Comparison of ENCODE assay signal across 19 cellular contexts in the genomic region with DNA sequence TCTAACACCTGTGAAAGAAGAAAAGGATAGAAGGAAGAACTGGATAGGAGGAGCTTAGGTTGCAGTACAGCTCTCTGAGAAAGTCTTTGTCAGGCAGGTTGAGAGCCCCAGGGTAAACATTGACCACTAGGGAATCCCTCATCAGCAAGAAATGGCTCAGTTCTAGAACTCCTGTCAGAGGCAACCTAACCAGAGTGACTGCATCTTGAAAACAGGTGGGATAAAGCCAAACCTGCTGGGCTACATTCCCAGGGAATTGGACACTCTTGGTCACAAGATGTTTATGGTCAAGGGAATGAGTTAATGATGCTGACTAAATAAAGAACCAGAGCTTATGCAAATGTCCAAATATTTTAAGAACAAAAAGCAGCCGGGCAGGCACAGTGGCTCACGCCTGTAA.
"Had no signal": no experiment of that assay in that cellular context is flagged by ENCODE, and none has a peak within 500 bp of the region (broad histone marks: within the 10 kb centered on the region; RNA-seq: fewer than 3 reads in every experiment).

No MANE protein-coding gene starts in this region.

- ATAC-seq: activated T-helper 17 cell treated with anti-CD3 and anti-CD28 coated beads, Interleukin-2, amount 50 U/mL, for 72 hours; mucosa of descending colon; pancreas; psoas muscle had no signal

- H3K4me3 Mint-ChIP-seq: activated naive CD8-positive, alpha-beta T cell treated with anti-CD3 and anti-CD28 coated beads for 36 hours; activated T-cell treated with anti-CD3 and anti-CD28 coated beads, Interleukin-2, amount 50 U/mL, for 24 hours; activated T-helper 17 cell treated with anti-CD3 and anti-CD28 coated beads, Interleukin-2, amount 50 U/mL, for 72 hours; immature natural killer cell; nephron progenitor cell; T-helper 2 cell treated with Interferon-gamma antibody and Interleukin-4, amounts not matched to agents 5 μg/mL and 100 μg/mL, for 36 hours had no signal

- H3K27me3 ChIP-seq: right atrium auricular region had no signal

- H3K27ac Mint-ChIP-seq: activated naive CD8-positive, alpha-beta T cell treated with anti-CD3 and anti-CD28 coated beads for 36 hours; activated T-cell treated with anti-CD3 and anti-CD28 coated beads, Interleukin-2, amount 50 U/mL, for 24 hours; activated T-helper 17 cell treated with anti-CD3 and anti-CD28 coated beads, Interleukin-2, amount 50 U/mL, for 72 hours; immature natural killer cell; nephron progenitor cell; T-helper 2 cell treated with Interferon-gamma antibody and Interleukin-4, amounts not matched to agents 5 μg/mL and 100 μg/mL, for 36 hours had no signal

- DNase-seq: activated CD4-positive, alpha-beta T cell treated with anti-CD3 and anti-CD28 coated beads, Interleukin-2, amount 50 U/mL, for 1 hour; activated CD4-positive, CD25-positive, alpha-beta regulatory T cell treated with anti-CD3 and anti-CD28 coated beads, Interleukin-2, amount 50 U/mL, for 72 hours; activated naive CD8-positive, alpha-beta T cell treated with anti-CD3 and anti-CD28 coated beads for 36 hours; activated T-cell treated with anti-CD3 and anti-CD28 coated beads, Interleukin-2, amount 50 U/mL, for 24 hours; cerebellar nuclear complex; foreskin fibroblast; immature natural killer cell; left ventricle myocardium inferior; mucosa of descending colon; nephron progenitor cell; pancreas; psoas muscle; stimulated activated CD4-positive, alpha-beta T cell treated with anti-CD3 and anti-CD28 coated beads, Interleukin-4, amount 100 ng/mL, for 24 hours; stimulated activated naive CD4-positive, alpha-beta T cell treated with Interleukin-2 at 50 U/mL for 16 hours had no signal

- H3K27ac ChIP-seq: coronary artery, left ventricle myocardium inferior, pancreas, psoas muscle, right atrium auricular region, VCaP had no signal

- H3K36me3 ChIP-seq: left ventricle myocardium inferior, pancreas, right atrium auricular region had no signal

- H3K27me3 Mint-ChIP-seq: activated naive CD8-positive, alpha-beta T cell treated with anti-CD3 and anti-CD28 coated beads for 36 hours had no signal

- H3K4me1 Mint-ChIP-seq: activated naive CD8-positive, alpha-beta T cell treated with anti-CD3 and anti-CD28 coated beads for 36 hours; activated T-helper 17 cell treated with anti-CD3 and anti-CD28 coated beads, Interleukin-2, amount 50 U/mL, for 72 hours; immature natural killer cell had no signal

- H3K4me3 ChIP-seq: coronary artery, left ventricle myocardium inferior, mucosa of descending colon, pancreas, psoas muscle, right atrium auricular region had no signal
